In the genomic region with DNA sequence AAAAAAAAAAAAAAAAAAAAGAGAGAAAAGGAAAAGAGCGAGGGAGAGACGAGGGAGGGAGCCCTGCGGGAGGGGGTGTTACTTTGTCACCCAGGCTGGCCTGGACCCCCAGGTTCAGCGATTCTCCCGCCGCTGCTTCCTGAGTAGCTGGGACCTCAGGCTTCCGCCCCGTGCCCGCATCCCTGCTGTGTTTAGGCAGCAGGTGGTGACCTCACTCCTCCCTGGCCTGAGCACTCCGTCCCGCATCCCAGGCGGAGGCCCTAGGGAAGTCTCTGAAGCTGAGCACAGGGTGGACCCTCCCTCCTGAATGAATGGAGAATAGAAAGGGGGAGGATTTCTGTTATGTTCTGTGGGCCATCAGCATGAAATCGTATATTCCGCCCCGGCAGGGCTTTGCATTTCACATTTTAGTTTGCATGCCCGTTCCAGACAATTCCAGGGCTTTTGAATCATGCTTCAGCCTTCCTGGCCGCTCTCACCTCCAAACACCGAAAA, we compare ENCODE assay signal across 8 cellular contexts. TPM values are rescaled to one million over a fixed set of nuclear protein-coding genes. Genes with fewer than 3 reads are reported as not detected.
DNase-seq lines count a peak whose midpoint lies in the region; ATAC-seq, FAIRE-seq and TF ChIP-seq lines count a peak whose summit lies in the region.
"Not testable (repeated sequence)": the region's sequence is repeated elsewhere in the genome, so short reads cannot be mapped to it uniquely, and the experiment has no call there.

No MANE protein-coding gene starts in this region.

- H2BK120ac ChIP-seq in H1 (replicated peaks; ENCODE audit: low read depth, low read length), result not testable (repeated sequence)

- H3K9me3 ChIP-seq in BE2C; SJCRH30 (replicated peaks); H1 (ENCODE audit: insufficient read depth in 2 of 2, low read depth in 1 of 2, low read length in 1 of 2): not testable (repeated sequence)

- peak overlapping the region; percentile 25; the same call in 1 of the 2 replicates for H4K8ac ChIP-seq in H1 (ENCODE audit: extremely low read depth, insufficient read depth, low read length)

- not testable (repeated sequence) for H3K79me2 ChIP-seq in H1 (ENCODE audit: control insufficient read depth in 1 of 2, insufficient read depth in 2 of 2, low read length in 2 of 2)

- not testable (repeated sequence) for H3K27ac ChIP-seq in SJCRH30; H1 (ENCODE audit: low read depth, low read length)

- H3K4ac ChIP-seq in H1 (replicated peaks; ENCODE audit: insufficient read length, low read depth, low read length), result not testable (repeated sequence)

- H3K4me1 Mint-ChIP-seq in activated naive CD4-positive, alpha-beta T cell treated with anti-CD3 and anti-CD28 coated beads for 36 hours (ENCODE audit: low read depth), result peaks cover 26% of the 10 kb centered on the region
- H3K4me1 Mint-ChIP-seq in nephron, result peaks cover 13% of the 10 kb centered on the region
- H3K4me1 Mint-ChIP-seq in stimulated activated effector memory CD8-positive, alpha-beta T cell treated with anti-CD3 and anti-CD28 coated beads, Interleukin-12 subunit alpha, Interleukin-12 subunit beta, amount 100 ng/mL, for 72 hours, result peaks cover 38% of the 10 kb centered on the region

- not testable (repeated sequence) for H2BK12ac ChIP-seq in H1 (ENCODE audit: low read depth, low read length)

- POLR2A ChIA-PET in H1 (lab: Charles Lee; ENCODE audit: partially characterized antibody), result not testable (repeated sequence)

- not testable (repeated sequence) for TF ChIP-seq EP300 in H1 (IDR thresholded peaks at IDR 0.05; ENCODE audit: borderline replicate concordance in 1 of 2, low read depth in 2 of 2, low read length in 2 of 2)

- H3K56ac ChIP-seq in H1 (replicated peaks; ENCODE audit: insufficient read length, low read depth, low read length), result not testable (repeated sequence)

- not testable (repeated sequence) for H4K91ac ChIP-seq in H1 (replicated peaks; ENCODE audit: insufficient read length, low read length)

- ATAC-seq in stimulated activated effector memory CD8-positive, alpha-beta T cell treated with anti-CD3 and anti-CD28 coated beads, Interleukin-12 subunit alpha, Interleukin-12 subunit beta, amount 100 ng/mL, for 72 hours, result peak; percentile 1

- H3K14ac ChIP-seq in H1 (ENCODE audit: insufficient read length), result not testable (repeated sequence)

- not testable (repeated sequence) for H3K27me3 ChIP-seq in BE2C; SJCRH30; H1 (replicated peaks in 1 of 4; ENCODE audit: control insufficient read depth in 3 of 4, extremely low read depth in 1 of 4, insufficient read depth in 3 of 4, low read length in 3 of 4)

- H4K5ac ChIP-seq in H1 (ENCODE audit: insufficient read length, low read depth, low read length), result not testable (repeated sequence)

- not testable (repeated sequence) for H2BK5ac ChIP-seq in H1 (ENCODE audit: low read depth, low read length)

- H2AK5ac ChIP-seq in H1 (ENCODE audit: low read depth, low read length), result not testable (repeated sequence)

- TF ChIP-seq RAD21 in H1 (IDR thresholded peaks at IDR 0.05 in 1 of 2, conservative IDR thresholded peaks at IDR 0.05 in 1 of 2; ENCODE audit: low read depth in 2 of 2, low read length in 2 of 2), result not testable (repeated sequence)

- H2BK15ac ChIP-seq in H1 (ENCODE audit: low read length), result not testable (repeated sequence)

- not testable (repeated sequence) for H3K79me1 ChIP-seq in H1 (ENCODE audit: low read depth, low read length)

- H3K23ac ChIP-seq in H1 (ENCODE audit: insufficient read length), result not testable (repeated sequence)

- H3K27me3 Mint-ChIP-seq in activated naive CD4-positive, alpha-beta T cell treated with anti-CD3 and anti-CD28 coated beads for 36 hours (ENCODE audit: low read depth); nephron (ENCODE audit: low read depth): not testable (repeated sequence)

- not testable (repeated sequence) for H3K9me3 Mint-ChIP-seq in activated naive CD4-positive, alpha-beta T cell treated with anti-CD3 and anti-CD28 coated beads for 36 hours; nephron; stimulated activated effector memory CD8-positive, alpha-beta T cell treated with anti-CD3 and anti-CD28 coated beads, Interleukin-12 subunit alpha, Interleukin-12 subunit beta, amount 100 ng/mL, for 72 hours

- not testable (repeated sequence) for H3K23me2 ChIP-seq in H1 (ENCODE audit: low read depth, low read length)

- H4K20me1 ChIP-seq in H1 (replicated peaks in 1 of 2; ENCODE audit: control insufficient read depth in 1 of 2, insufficient read depth in 2 of 2, low read length in 2 of 2), result not testable (repeated sequence)

- not testable (repeated sequence) for H2AFZ ChIP-seq in H1 (ENCODE audit: low read length)

- not testable (repeated sequence) for H3K4me1 ChIP-seq in BE2C; SJCRH30; H1 (replicated peaks in 1 of 4; ENCODE audit: control insufficient read depth in 3 of 4, insufficient read depth in 4 of 4, low read length in 3 of 4)

- WGBS in H1 (ENCODE audit: extremely low coverage in 1 of 2, insufficient coverage in 1 of 2, insufficient read length in 1 of 2, insufficient replicate concordance in 2 of 2, low coverage in 1 of 2, low lambda C conversion rate in 2 of 2, missing lambda C conversion rate in 1 of 2), 2 experiments, result 0% methylated on average over 6 of the region's 18 CpGs; no CpG with 5 or more reads in 1 of the 2 experiments

- peak overlapping the region; percentile 92 for H3K27ac Mint-ChIP-seq in activated naive CD4-positive, alpha-beta T cell treated with anti-CD3 and anti-CD28 coated beads for 36 hours
- H3K27ac Mint-ChIP-seq in nephron, result peak overlapping the region; percentile 21 to 86 (median 72)
- H3K27ac Mint-ChIP-seq in stimulated activated effector memory CD8-positive, alpha-beta T cell treated with anti-CD3 and anti-CD28 coated beads, Interleukin-12 subunit alpha, Interleukin-12 subunit beta, amount 100 ng/mL, for 72 hours, result peak overlapping the region; percentile 93

- peak overlapping the region; percentile 93 to 98 for H3K4me2 ChIP-seq in H1 (ENCODE audit: insufficient read depth in 1 of 2, low read depth in 2 of 2, low read length in 2 of 2)

- not testable (repeated sequence) for TF ChIP-seq CTCF in BE2C (IDR thresholded peaks at IDR 0.05; ENCODE audit: low read depth, low read length); HFF-Myc (IDR thresholded peaks at IDR 0.05; ENCODE audit: low read depth, low read length, missing control alignments); H1 (IDR thresholded peaks at IDR 0.05; ENCODE audit: control extremely low read depth in 1 of 3, insufficient read depth in 1 of 3, low read depth in 1 of 3, low read length in 3 of 3)
- peak in 1 of 3 experiments; percentile 11 for TF ChIP-seq CTCF in nephron (IDR thresholded peaks at IDR 0.05; ENCODE audit: unreplicated experiment in 3 of 3)

- intact Hi-C loops in activated naive CD4-positive, alpha-beta T cell treated with anti-CD3 and anti-CD28 coated beads for 36 hours (cut with micrococcal nuclease), result loop anchor here (1.0 kb wide), 2 partner anchors 8 to 35 kb away; partner anchors contain the start of genes ZNF701 and ZNF808

- TF ChIP-seq POLR2A in H1 (IDR thresholded peaks at IDR 0.05; ENCODE audit: control extremely low read depth in 1 of 2, low read depth in 2 of 2, low read length in 2 of 2), result not testable (repeated sequence)

- CTCF ChIA-PET in activated naive CD4-positive, alpha-beta T cell treated with anti-CD3 and anti-CD28 coated beads for 36 hours (lab: Charles Lee), result not testable (repeated sequence)
- CTCF ChIA-PET in H1 (lab: Charles Lee; ENCODE audit: partially characterized antibody), result interaction anchor here (0.6 kb wide), 2 partner anchors 475 to 631 kb away, joined by 3 to 4 read pairs; no protein-coding TSS in a partner anchor

- not testable (repeated sequence) for H2BK20ac ChIP-seq in H1 (ENCODE audit: low read length)

- H3K9ac ChIP-seq in H1 (replicated peaks in 1 of 4; ENCODE audit: extremely low read depth in 1 of 4, low read depth in 3 of 4, low read length in 3 of 4), result not testable (repeated sequence)

- not testable (repeated sequence) for DNase-seq in BE2C; HFF-Myc (ENCODE audit: extremely low read depth, low read depth); H1 (ENCODE audit: low read depth in 1 of 2, low spot score in 2 of 2); stimulated activated effector memory CD8-positive, alpha-beta T cell treated with anti-CD3 and anti-CD28 coated beads, Interleukin-12 subunit alpha, Interleukin-12 subunit beta, amount 100 ng/mL, for 72 hours (ENCODE audit: low spot score in 2 of 2)
- DNase-seq in SJCRH30, result peak in 1 of 2 experiments; percentile 16
- DNase-seq in activated naive CD4-positive, alpha-beta T cell treated with anti-CD3 and anti-CD28 coated beads for 36 hours, result peak; percentile 18

- peak overlapping the region; percentile 85 for H3K4me3 Mint-ChIP-seq in activated naive CD4-positive, alpha-beta T cell treated with anti-CD3 and anti-CD28 coated beads for 36 hours
- peak overlapping the region; percentile 82 to 94 (median 89) for H3K4me3 Mint-ChIP-seq in nephron
- H3K4me3 Mint-ChIP-seq in stimulated activated effector memory CD8-positive, alpha-beta T cell treated with anti-CD3 and anti-CD28 coated beads, Interleukin-12 subunit alpha, Interleukin-12 subunit beta, amount 100 ng/mL, for 72 hours, result peak overlapping the region; percentile 99

- not testable (repeated sequence) for H3K18ac ChIP-seq in H1 (ENCODE audit: extremely low read depth, low read length)

- H3K4me3 ChIP-seq in BE2C (ENCODE audit: low read depth, low read length), result peak overlapping the region; percentile 71
- peak overlapping the region; percentile 42 for H3K4me3 ChIP-seq in HFF-Myc (replicated peaks; ENCODE audit: low read depth, low read length)
- H3K4me3 ChIP-seq in SJCRH30, result peak overlapping the region; percentile 51
- H3K4me3 ChIP-seq in H1 (ENCODE audit: extremely low read depth in 1 of 4, insufficient read depth in 2 of 4, low read depth in 3 of 4, low read length in 4 of 4), result peak overlapping the region; percentile 39 to 87 (median 84)
- H3K4me3 ChIP-seq in iPS-11a (ENCODE audit: low read depth, low read length), result peak overlapping the region; percentile 78

- not testable (repeated sequence) for FAIRE-seq in H1 (lab: Jason Lieb, UNC)

- H3K36me3 ChIP-seq in BE2C; SJCRH30; H1 (ENCODE audit: control insufficient read depth in 2 of 4, insufficient read depth in 4 of 4, low read length in 3 of 4): not testable (repeated sequence)

- H3K36me3 Mint-ChIP-seq in activated naive CD4-positive, alpha-beta T cell treated with anti-CD3 and anti-CD28 coated beads for 36 hours (ENCODE audit: low read depth), result peaks cover 56% of the 10 kb centered on the region
- peaks cover 22% of the 10 kb centered on the region for H3K36me3 Mint-ChIP-seq in nephron (ENCODE audit: low read depth)
- peaks cover 46% of the 10 kb centered on the region for H3K36me3 Mint-ChIP-seq in stimulated activated effector memory CD8-positive, alpha-beta T cell treated with anti-CD3 and anti-CD28 coated beads, Interleukin-12 subunit alpha, Interleukin-12 subunit beta, amount 100 ng/mL, for 72 hours

RNA-seq across cellular contexts. Expression of gene ZNF808, which starts 7.9 kb away (rescaled TPM):
- polyA plus RNA-seq in BE2C (2012; ENCODE audit: insufficient read depth, insufficient read length, low read depth), result 2.4 TPM
- total RNA-seq in SJCRH30 (2014; rRNA removed; shearing (Covaris generic)), result 12.2 and 16.2 TPM in 2 replicates
- total RNA-seq in activated naive CD4-positive, alpha-beta T cell treated with anti-CD3 and anti-CD28 coated beads for 36 hours, result 10 to 100 TPM; 19.1 to 20.1 TPM
- total RNA-seq in H1 (2021; fragmentation: NEBNext Ultra II Directional; extraction: Animal tissue kit (Norgen Biotek cat#: 25700)), result 23.1 and 25.9 TPM in 2 replicates
- polyA plus RNA-seq in H1 (2011; rRNA removed), result 2.6 and 3.9 TPM in 2 replicates
- polyA plus RNA-seq in H1 (2011; cell fraction: cytosol; rRNA removed), result 5.3 TPM
- polyA plus RNA-seq in H1 (2011; cell fraction: nucleus; rRNA removed), result 2.9 TPM
- 3.9 to 8.6 TPM (median 5.6 TPM) in 4 replicates for polyA plus RNA-seq in H1 (2012, experiment 1 of 2)
- polyA plus RNA-seq in H1 (2012, experiment 2 of 2), result 0.87 TPM
- polyA plus RNA-seq in H1 (2013, experiment 1 of 2), result 8.9 TPM
- polyA plus RNA-seq in H1 (2013, experiment 2 of 2), result 9.0 TPM
- 25.5 and 41.6 TPM in 2 replicates for polyA minus RNA-seq in H1 (2011; rRNA and poly(A)+ RNA removed)
- polyA minus RNA-seq in H1 (2011; cell fraction: cytosol; rRNA and poly(A)+ RNA removed), result 16.7 TPM
- polyA minus RNA-seq in H1 (2011; cell fraction: nucleus; rRNA and poly(A)+ RNA removed), result 27.7 TPM

RNA-seq across cellular contexts. Expression of gene ZNF701, which starts 34.7 kb away (rescaled TPM):
- 2.3 TPM for polyA plus RNA-seq in BE2C (2012; ENCODE audit: insufficient read depth, insufficient read length, low read depth)
- total RNA-seq in SJCRH30 (2014; rRNA removed; shearing (Covaris generic)), result 13.7 and 14.8 TPM in 2 replicates
- 10 to 100 TPM; 13.8 to 15.0 TPM for total RNA-seq in activated naive CD4-positive, alpha-beta T cell treated with anti-CD3 and anti-CD28 coated beads for 36 hours
- total RNA-seq in H1 (2021; fragmentation: NEBNext Ultra II Directional; extraction: Animal tissue kit (Norgen Biotek cat#: 25700)), result 16.5 and 18.7 TPM in 2 replicates
- polyA plus RNA-seq in H1 (2011; rRNA removed), result 4.9 and 5.2 TPM in 2 replicates
- 6.5 TPM for polyA plus RNA-seq in H1 (2011; cell fraction: cytosol; rRNA removed)
- polyA plus RNA-seq in H1 (2011; cell fraction: nucleus; rRNA removed), result 7.0 TPM
- polyA plus RNA-seq in H1 (2012, experiment 1 of 2), result 5.2 to 10.5 TPM (median 6.4 TPM) in 4 replicates
- 0.68 TPM for polyA plus RNA-seq in H1 (2012, experiment 2 of 2)
- polyA plus RNA-seq in H1 (2013, experiment 1 of 2), result 9.3 TPM
- polyA plus RNA-seq in H1 (2013, experiment 2 of 2), result 8.7 TPM
- 25.5 and 25.7 TPM in 2 replicates for polyA minus RNA-seq in H1 (2011; rRNA and poly(A)+ RNA removed)
- polyA minus RNA-seq in H1 (2011; cell fraction: cytosol; rRNA and poly(A)+ RNA removed), result 10.3 TPM
- 23.5 TPM for polyA minus RNA-seq in H1 (2011; cell fraction: nucleus; rRNA and poly(A)+ RNA removed)
